Comparison of ENCODE assay signal across 7 cellular contexts in the genomic region with DNA sequence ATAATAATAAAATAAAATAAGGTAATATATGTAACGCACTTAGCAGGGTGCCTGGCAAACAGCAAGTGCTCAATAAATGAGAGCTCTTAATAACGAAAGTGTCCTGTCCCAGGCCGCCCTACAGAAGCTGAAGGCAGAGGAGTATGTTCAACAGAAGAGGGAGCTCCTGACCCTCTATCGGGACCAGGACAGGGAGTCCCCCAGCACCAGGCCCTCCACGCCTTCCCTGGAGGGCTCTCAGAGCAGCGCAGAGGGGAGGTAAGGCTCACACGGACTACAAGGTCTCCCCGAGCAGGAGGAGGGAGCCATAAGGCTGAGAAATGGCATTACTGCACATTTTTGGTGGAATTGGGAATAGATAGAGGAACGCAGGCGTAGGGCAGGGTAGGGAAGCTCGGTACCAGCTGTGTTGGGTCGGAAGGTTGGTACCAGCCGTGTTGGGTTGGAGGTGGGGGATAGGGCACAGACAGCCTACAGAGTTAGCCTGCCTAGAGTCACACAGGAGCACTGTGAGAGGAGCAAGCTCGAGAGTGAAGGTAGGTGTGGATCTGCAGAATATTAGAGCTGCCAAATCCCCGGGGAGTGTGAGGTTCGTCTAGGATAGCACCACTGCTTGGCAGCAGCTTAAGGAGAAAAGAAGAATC. TPM values are rescaled to one million over a fixed set of nuclear protein-coding genes. Genes with fewer than 3 reads are reported as not detected.
DNase-seq lines count a peak whose midpoint lies in the region; ATAC-seq and TF ChIP-seq lines count a peak whose summit lies in the region.

No MANE protein-coding gene starts in this region.

- TF ChIP-seq CTCF in GM10266 (IDR thresholded peaks at IDR 0.05; ENCODE audit: control insufficient read depth, insufficient read depth, low read depth, missing control alignments), result peak; percentile 19
- no peak for TF ChIP-seq CTCF in mucosa of descending colon (IDR thresholded peaks at IDR 0.05)

- ATAC-seq in mucosa of descending colon (peak; percentile 14), HG02840 (IDR thresholded peaks at IDR 0.05; ENCODE audit: low FRiP score, unreplicated experiment) (no peak)

- peak; percentile 68 for DNase-seq in GM10266 (ENCODE audit: extremely low spot score)
- peak; percentile 35 for DNase-seq in NCI-H82 treated with DMSO at 0.1 percent for 48 hours (lab: John Stamatoyannopoulos, UW; ENCODE audit: unreplicated experiment)
- peak; percentile 55 to 78 for DNase-seq in dermis microvascular lymphatic vessel endothelial cell (ENCODE audit: low read depth in 2 of 2)
- no peak for DNase-seq in mucosa of descending colon
- no peak for DNase-seq in amniotic stem cell (lab: John Stamatoyannopoulos, UW)
- no peak for DNase-seq in DMS153 (lab: John Stamatoyannopoulos, UW)

- peaks cover 5% of the 10 kb centered on the region for H3K36me3 ChIP-seq in mucosa of descending colon (ENCODE audit: low read depth)

- H3K9me3 ChIP-seq in mucosa of descending colon, result no peaks in the 10 kb centered on the region

- no peak overlapping the region for H3K4me3 ChIP-seq in mucosa of descending colon

- intact Hi-C loops in mucosa of descending colon (cut with DNase I, micrococcal nuclease), result no loop called here

- H3K4me1 ChIP-seq in mucosa of descending colon (ENCODE audit: low read depth), result peaks cover 17% of the 10 kb centered on the region

RNA-seq across cellular contexts. Expression of a gene that starts 15.4 kb away (rescaled TPM):
- total RNA-seq in dermis microvascular lymphatic vessel endothelial cell, result 41.7 and 71.4 TPM in 2 replicates
- 100 to 1,000 TPM; 166 to 237 (median 211) TPM for total RNA-seq in mucosa of descending colon

RNA-seq across cellular contexts. Expression of a gene that starts 16.0 kb away (rescaled TPM):
- total RNA-seq in dermis microvascular lymphatic vessel endothelial cell, result not detected in 2 replicates
- total RNA-seq in mucosa of descending colon, result 100 to 1,000 TPM in 2 of 3 donors, 10 to 100 TPM in 1; 90.4 to 190 (median 128) TPM

RNA-seq across cellular contexts. Expression of a gene that starts 48.9 kb away (rescaled TPM):
- total RNA-seq in dermis microvascular lymphatic vessel endothelial cell, result under 0.01 TPM in 2 replicates
- total RNA-seq in mucosa of descending colon, result 100 to 1,000 TPM; 130 to 402 (median 386) TPM

RNA-seq across cellular contexts. Expression of a gene that starts 57.5 kb away (rescaled TPM):
- total RNA-seq in dermis microvascular lymphatic vessel endothelial cell (30.7 and 47.9 TPM in 2 replicates), mucosa of descending colon (100 to 1,000 TPM; 114 to 142 (median 135) TPM)

Comparison
In these comparisons a context has a peak if more than half of its experiments do, and no peak if none do; other contexts are left out.
1. DNase-seq: peak in GM10266 (single experiment), NCI-H82 treated with DMSO at 0.1 percent for 48 hours (single experiment) and dermis microvascular lymphatic vessel endothelial cell (2 of 2); none in mucosa of descending colon (0 of 3), amniotic stem cell (single experiment) and DMS153 (single experiment).
2. RNA of a gene that starts 16.0 kb away (total RNA-seq): 90.4 to 190 TPM in mucosa of descending colon; not detected in dermis microvascular lymphatic vessel endothelial cell; every median in the first group is over 10 times any median in the second.
3. RNA of a gene that starts 48.9 kb away (total RNA-seq): 130 to 402 TPM in mucosa of descending colon; under 0.01 TPM in dermis microvascular lymphatic vessel endothelial cell; every median in the first group is over 100 times any median in the second.